In genomic region chr4:147368948-147369347, GRCh38 we compare ENCODE assay signal across 23 cellular contexts.
"Had no signal": no experiment of that assay in that cellular context is flagged by ENCODE, and none has a peak within 500 bp of the region (broad histone marks: within the 10 kb centered on the region; RNA-seq: fewer than 3 reads in every experiment).

No MANE protein-coding gene starts in this region.

- DNase-seq: activated CD4-positive, alpha-beta T cell treated with anti-CD3 and anti-CD28 coated beads for 4 hours; activated CD8-positive, alpha-beta T cell treated with anti-CD3 and anti-CD28 coated beads for 36 hours; activated naive CD4-positive, alpha-beta T cell treated with anti-CD3 and anti-CD28 coated beads, Interleukin-2, amount 10 ng/mL, durations not matched to agents 7 days and 5 days; activated naive CD8-positive, alpha-beta T cell treated with anti-CD3 and anti-CD28 coated beads, Interleukin-2, amount 50 U/mL, for 24 hours; activated T-cell treated with anti-CD3 and anti-CD28 coated beads, Interleukin-2, amount 50 U/mL, for 24 hours; aorta; dermis blood vessel endothelial cell; effector memory CD4-positive, alpha-beta T cell; head of caudate nucleus; kidney; left ventricle myocardium inferior; mammary epithelial cell; stimulated activated CD4-positive, alpha-beta T cell treated with anti-CD3 and anti-CD28 coated beads, Interleukin-15, amount 100 ng/mL, for 24 hours; stimulated activated CD4-positive, alpha-beta T cell treated with anti-CD3 and anti-CD28 coated beads, Interleukin-2, amount 100 ng/mL, for 48 hours; stimulated activated naive CD8-positive, alpha-beta T cell treated with anti-CD3 and anti-CD28 coated beads, Interleukin-15, amount 100 ng/mL, for 72 hours; trophoblast cell had no signal

- FAIRE-seq: frontal cortex, kidney, TTC549 had no signal

- H3K27ac ChIP-seq: left ventricle myocardium inferior, right atrium auricular region, suprapubic skin, vagina had no signal

- H3K9me3 ChIP-seq: right atrium auricular region, suprapubic skin, vagina had no signal

- ATAC-seq: activated CD8-positive, alpha-beta T cell treated with anti-CD3 and anti-CD28 coated beads for 36 hours; activated naive CD8-positive, alpha-beta T cell treated with anti-CD3 and anti-CD28 coated beads, Interleukin-2, amount 50 U/mL, for 24 hours; stimulated activated naive CD8-positive, alpha-beta T cell treated with anti-CD3 and anti-CD28 coated beads, Interleukin-15, amount 100 ng/mL, for 72 hours; WTC11 had no signal

- H3K27me3 ChIP-seq: right atrium auricular region, suprapubic skin, vagina had no signal

- H3K4me1 ChIP-seq: left ventricle myocardium inferior, right atrium auricular region had no signal

- H3K36me3 ChIP-seq: left ventricle myocardium inferior, right atrium auricular region, suprapubic skin, vagina had no signal

- H3K4me3 ChIP-seq: left ventricle myocardium inferior, right atrium auricular region, skin epidermis, suprapubic skin, vagina had no signal
